Comparison of ENCODE assay signal across 14 cellular contexts in genomic region chr7:341841-342638, GRCh38. TPM values are rescaled to one million over a fixed set of nuclear protein-coding genes. Genes with fewer than 3 reads are reported as not detected.
DNase-seq lines count a peak whose midpoint lies in the region; ATAC-seq and TF ChIP-seq lines count a peak whose summit lies in the region.
"Had no signal": no experiment of that assay in that cellular context is flagged by ENCODE, and none has a peak within 500 bp of the region (broad histone marks: within the 10 kb centered on the region; RNA-seq: fewer than 3 reads in every experiment).

No MANE protein-coding gene starts in this region.

- H3K9me3 ChIP-seq in colonic mucosa (no peaks in the 10 kb centered on the region), right lobe of liver (no peaks in the 10 kb centered on the region), sigmoid colon (no peaks in the 10 kb centered on the region)

- H3K4me3 ChIP-seq in colonic mucosa (no peak overlapping the region), right lobe of liver (no peak overlapping the region), sigmoid colon (no peak overlapping the region)

- ATAC-seq in right lobe of liver (peak; percentile 92 to 95 (median 92)), GM18861 (IDR thresholded peaks at IDR 0.05; ENCODE audit: unreplicated experiment) (no peak)

- H3K27ac ChIP-seq in colonic mucosa (peak overlapping the region; percentile 72), right lobe of liver (peak overlapping the region; percentile 70 to 83 (median 77)), sigmoid colon (peak overlapping the region; percentile 31 to 62 (median 47))
- H3K27ac ChIP-seq: HL-60 had no signal

- H3K4me1 ChIP-seq in colonic mucosa (peaks cover 5% of the 10 kb centered on the region), right lobe of liver (peaks cover 0 to 14% (median 5%) of the 10 kb centered on the region in 4 donors), sigmoid colon (no peaks in the 10 kb centered on the region)

- WGBS in right lobe of liver (ENCODE audit: insufficient coverage, low coverage, low lambda C conversion rate, missing lambda C conversion rate) = 38% methylated on average over 10 of the region's 27 CpGs
- WGBS in sigmoid colon, 2 donors = 18 to 67% methylated on average over 27 of the region's 27 CpGs

- H3K9ac ChIP-seq in colonic mucosa (ENCODE audit: low read depth in 2 of 2, low read length in 2 of 2) = peak overlapping the region; percentile 24 to 52

- TF ChIP-seq POLR2A in right lobe of liver (IDR thresholded peaks at IDR 0.05) (peak; percentile 19), sigmoid colon (IDR thresholded peaks at IDR 0.05) (no peak)

- no peaks in the 10 kb centered on the region for H3K27me3 ChIP-seq in colonic mucosa
- H3K27me3 ChIP-seq in right lobe of liver = no peaks in the 10 kb centered on the region
- H3K27me3 ChIP-seq in sigmoid colon = no peaks in the 10 kb centered on the region

- H3K36me3 ChIP-seq in colonic mucosa (no peaks in the 10 kb centered on the region), right lobe of liver (no peaks in the 10 kb centered on the region), sigmoid colon (no peaks in the 10 kb centered on the region)

- no peak for TF ChIP-seq CTCF in colonic mucosa (IDR thresholded peaks at IDR 0.05)
- TF ChIP-seq CTCF in right lobe of liver (IDR thresholded peaks at IDR 0.05) = peak in 1 of 4 donors; percentile 18
- TF ChIP-seq CTCF in sigmoid colon (IDR thresholded peaks at IDR 0.05) = no peak

- no peak for TF ChIP-seq EP300 in sigmoid colon (IDR thresholded peaks at IDR 0.05)

- intact Hi-C loops in colonic mucosa (cut with DNase I) (no loop called here), right lobe of liver (cut with DNase I) (no loop called here), sigmoid colon (cut with DNase I) (no loop called here)

- DNase-seq in HT-29 (ENCODE audit: low spot score) = peak; percentile 33
- peak; percentile 70 for DNase-seq in colonic mucosa
- DNase-seq in right lobe of liver = peak; percentile 92 to 97 (median 93)
- peak; percentile 79 for DNase-seq in sigmoid colon
- no peak for DNase-seq in T-helper 9 cell
- no peak for DNase-seq in NCI-H526 (lab: John Stamatoyannopoulos, UW)
- no peak for DNase-seq in CD1c-positive myeloid dendritic cell (ENCODE audit: extremely low spot score)
- DNase-seq: activated CD8-positive, alpha-beta memory T cell treated with anti-CD3 and anti-CD28 coated beads, Interleukin-2, amount 50 U/mL, for 4 hours; GF-D8; NCI-H526 treated with DMSO at 0.1 percent for 48 hours had no signal

RNA-seq across cellular contexts. Expression of gene FOXL3, which starts 52.1 kb away (rescaled TPM):
- total RNA-seq in HT-29 (2014; rRNA removed; shearing (Covaris generic)) = not detected in 2 replicates
- total RNA-seq in colonic mucosa (under 1 TPM in 1 of 2 donors, not detected in 1; 0.79 TPM), right lobe of liver (not detected), sigmoid colon (not detected)
- not detected for polyA plus RNA-seq in sigmoid colon
- total RNA-seq: SK-MEL-5 had no signal
- polyA plus RNA-seq: BJ had no signal

Comparison
In these comparisons a context has a peak if more than half of its experiments do, and no peak if none do; other contexts are left out.
1. DNase-seq: peak in HT-29 (single experiment), colonic mucosa (single experiment), right lobe of liver (3 of 3) and sigmoid colon (single experiment); none in T-helper 9 cell (single experiment), NCI-H526 (0 of 2) and CD1c-positive myeloid dendritic cell (single experiment).
2. Peak in every context shown above with its lines, with median percentiles within 50 percentile points of each other: H3K27ac ChIP-seq.